23 cellular contexts compared by ENCODE assay signal in the genomic region with DNA sequence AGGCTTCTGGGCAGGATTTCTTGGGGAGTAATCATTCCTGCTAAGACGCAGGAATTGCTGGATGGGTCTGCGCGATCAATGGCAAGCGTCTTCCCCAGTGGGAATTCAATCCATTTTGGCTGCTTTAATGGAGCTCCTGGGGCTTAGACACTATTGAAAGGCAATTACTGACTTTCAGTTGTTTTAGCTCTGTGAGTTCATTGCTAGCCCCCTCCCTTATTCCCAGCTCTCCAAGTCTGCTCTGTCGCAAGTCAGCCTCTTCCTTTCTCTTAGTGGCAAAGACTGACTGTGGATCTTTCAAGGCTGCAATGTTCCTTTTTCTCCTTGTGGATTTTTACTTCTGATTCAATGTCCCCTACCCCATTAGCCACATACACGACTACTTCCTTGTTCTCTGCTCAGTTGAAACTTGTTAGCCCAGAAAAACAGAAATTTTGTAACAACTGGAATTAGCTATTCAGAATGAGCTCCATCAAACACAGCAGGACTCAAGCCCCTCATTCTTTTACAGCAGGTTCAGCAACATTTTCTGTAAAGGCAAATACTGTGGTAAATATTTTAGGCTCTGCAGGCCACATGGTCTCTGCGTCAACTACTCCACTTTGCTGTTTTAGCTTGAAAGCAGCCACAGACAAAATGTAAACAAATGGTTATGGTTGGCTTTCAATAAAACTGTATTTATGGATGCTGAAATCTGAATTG.
DNase-seq lines count a peak whose midpoint lies in the region; ATAC-seq, FAIRE-seq and TF ChIP-seq lines count a peak whose summit lies in the region.
"Had no signal": no experiment of that assay in that cellular context is flagged by ENCODE, and none has a peak within 500 bp of the region (broad histone marks: within the 10 kb centered on the region; RNA-seq: fewer than 3 reads in every experiment).

No MANE protein-coding gene starts in this region.

- H3K36me3 ChIP-seq in NT2/D1 (ENCODE audit: insufficient read depth, insufficient read length, low read length) (no peaks in the 10 kb centered on the region), neural cell (ENCODE audit: insufficient read depth, low read length) (no peaks in the 10 kb centered on the region)
- H3K36me3 ChIP-seq: MG63 had no signal

- H3K9me3 ChIP-seq in NT2/D1 (ENCODE audit: insufficient read depth, low read length), result no peaks in the 10 kb centered on the region
- H3K9me3 ChIP-seq in neural cell (ENCODE audit: low read length), result no peaks in the 10 kb centered on the region
- H3K9me3 ChIP-seq: MG63 had no signal

- H3K9me3 Mint-ChIP-seq in activated CD8-positive, alpha-beta T cell treated with anti-CD3 and anti-CD28 coated beads for 36 hours, result no peaks in the 10 kb centered on the region

- peaks cover 3% of the 10 kb centered on the region for H3K4me1 Mint-ChIP-seq in activated CD8-positive, alpha-beta T cell treated with anti-CD3 and anti-CD28 coated beads for 36 hours (ENCODE audit: low read depth)
- H3K4me1 Mint-ChIP-seq: B cell had no signal

- no peak overlapping the region for H2AFZ ChIP-seq in neural cell (ENCODE audit: low read depth, low read length)
- H2AFZ ChIP-seq: GM23248 had no signal

- no peaks in the 10 kb centered on the region for H3K79me2 ChIP-seq in neural cell (replicated peaks; ENCODE audit: insufficient read depth, low read length)

- DNase-seq in GM19239 (ENCODE audit: insufficient read length, low spot score) (no peak), NT2/D1 (ENCODE audit: low read depth, low spot score) (peak; percentile 18), fibroblast of villous mesenchyme (ENCODE audit: low read depth) (peak; percentile 0), globus pallidus (ENCODE audit: low spot score) (no peak), COR-L47 (lab: John Stamatoyannopoulos, UW) (no peak)
- no peak for DNase-seq in activated CD8-positive, alpha-beta T cell treated with anti-CD3 and anti-CD28 coated beads for 36 hours
- DNase-seq: DMS 273 treated with DMSO at 0.1 percent for 48 hours, DND-41, GM23248, Kasumi-1, MG63, NCI-H1048, NCI-H1436, NCI-H1930, NCI-H2171 treated with DMSO at 0.1 percent for 48 hours, NCI-H446 treated with DMSO at 0.1 percent for 48 hours, OCI-M1, Right ventricle myocardium superior had no signal

- H3K4me3 Mint-ChIP-seq in activated CD8-positive, alpha-beta T cell treated with anti-CD3 and anti-CD28 coated beads for 36 hours, result no peak overlapping the region
- H3K4me3 Mint-ChIP-seq: B cell had no signal

- FAIRE-seq in GM19239 (lab: Jason Lieb, UNC), result peak; percentile 61
- FAIRE-seq: G401.6 had no signal

- CTCF ChIA-PET in activated CD8-positive, alpha-beta T cell treated with anti-CD3 and anti-CD28 coated beads for 36 hours (lab: Charles Lee), result no interaction called here

- no peaks in the 10 kb centered on the region for H4K20me1 ChIP-seq in neural cell (ENCODE audit: insufficient read depth)

- TF ChIP-seq EP300 in neural cell (conservative IDR thresholded peaks at IDR 0.05; ENCODE audit: poor library complexity, severe bottlenecking), result no peak

- H3K27ac ChIP-seq in neural cell (ENCODE audit: low read length), result peak overlapping the region; percentile 39
- H3K27ac ChIP-seq: GM23248, HL-60 had no signal

- TF ChIP-seq CTCF in fibroblast of villous mesenchyme (IDR thresholded peaks at IDR 0.05; ENCODE audit: insufficient read depth, low read depth, low read length), result no peak
- no peak for TF ChIP-seq CTCF in neural cell (IDR thresholded peaks at IDR 0.05; ENCODE audit: poor library complexity, severe bottlenecking)
- TF ChIP-seq CTCF in activated CD8-positive, alpha-beta T cell treated with anti-CD3 and anti-CD28 coated beads for 36 hours (IDR thresholded peaks at IDR 0.05), result no peak

- H3K27me3 Mint-ChIP-seq in activated CD8-positive, alpha-beta T cell treated with anti-CD3 and anti-CD28 coated beads for 36 hours, result peaks cover 5% of the 10 kb centered on the region
- H3K27me3 Mint-ChIP-seq: B cell had no signal

- no peak overlapping the region for H3K27ac Mint-ChIP-seq in activated CD8-positive, alpha-beta T cell treated with anti-CD3 and anti-CD28 coated beads for 36 hours
- H3K27ac Mint-ChIP-seq: B cell had no signal

- no peaks in the 10 kb centered on the region for H3K4me1 ChIP-seq in NT2/D1 (ENCODE audit: insufficient read depth, insufficient read length)

- ATAC-seq in HG03442 (IDR thresholded peaks at IDR 0.05; ENCODE audit: unreplicated experiment), result no peak
- ATAC-seq in activated CD8-positive, alpha-beta T cell treated with anti-CD3 and anti-CD28 coated beads for 36 hours, result no peak

- intact Hi-C loops in activated CD8-positive, alpha-beta T cell treated with anti-CD3 and anti-CD28 coated beads for 36 hours (cut with micrococcal nuclease), result no loop called here

- no peak overlapping the region for H3K4me3 ChIP-seq in NT2/D1 (ENCODE audit: insufficient read length, low read depth)
- H3K4me3 ChIP-seq in fibroblast of villous mesenchyme (ENCODE audit: low read depth, low read length), result no peak overlapping the region
- H3K4me3 ChIP-seq in neural cell (ENCODE audit: low read length), result peak overlapping the region; percentile 47
- H3K4me3 ChIP-seq: GM23248, MG63 had no signal

- H3K27me3 ChIP-seq in NT2/D1 (ENCODE audit: insufficient read depth, insufficient read length) (no peaks in the 10 kb centered on the region), neural cell (ENCODE audit: insufficient read depth, low read depth, low read length) (no peaks in the 10 kb centered on the region)
- H3K27me3 ChIP-seq: MG63 had no signal

- no peak overlapping the region for H3K9ac ChIP-seq in NT2/D1 (ENCODE audit: insufficient read length, low read depth)
- H3K9ac ChIP-seq in neural cell (ENCODE audit: low read length), result no peak overlapping the region
- H3K9ac ChIP-seq: GM23248 had no signal

- H3K9me2 ChIP-seq in neural cell (ENCODE audit: insufficient read depth, low read length), result no peaks in the 10 kb centered on the region

- H3K36me3 Mint-ChIP-seq in activated CD8-positive, alpha-beta T cell treated with anti-CD3 and anti-CD28 coated beads for 36 hours (ENCODE audit: low read depth), result no peaks in the 10 kb centered on the region

- H3F3A ChIP-seq in neural cell (ENCODE audit: insufficient read depth, low read length, poor library complexity, severe bottlenecking), result no peaks in the 10 kb centered on the region

- no peak for TF ChIP-seq RAD21 in neural cell (conservative IDR thresholded peaks at IDR 0.05)

- POLR2A ChIA-PET in activated CD8-positive, alpha-beta T cell treated with anti-CD3 and anti-CD28 coated beads for 36 hours (lab: Charles Lee), result no interaction called here

- H3K4me2 ChIP-seq in neural cell (ENCODE audit: low read length), result no peak overlapping the region

TF ChIP-seq in neural cell, 6 proteins besides CTCF, POLR2A, EP300 and RAD21:
- peak; percentile 21 for TF ChIP-seq POLR2AphosphoS5 (IDR thresholded peaks at IDR 0.05)
- no peak for TF ChIP-seq TAF1 (IDR thresholded peaks at IDR 0.05; ENCODE audit: low read depth)
- TF ChIP-seq MXI1 (conservative IDR thresholded peaks at IDR 0.05; ENCODE audit: poor library complexity, severe bottlenecking), result no peak
- TF ChIP-seq SMC3 (conservative IDR thresholded peaks at IDR 0.05; ENCODE audit: poor library complexity), result no peak
- TF ChIP-seq REST (IDR thresholded peaks at IDR 0.05; ENCODE audit: borderline replicate concordance), result peak; percentile 81
- TF ChIP-seq EZH2 (IDR thresholded peaks at IDR 0.05; ENCODE audit: borderline replicate concordance, insufficient read depth, low read length, poor library complexity, severe bottlenecking), result no peak

Comparison
In these comparisons a context has a peak if more than half of its experiments do, and no peak if none do; other contexts are left out.
1. DNase-seq: peak in NT2/D1 (single experiment) and fibroblast of villous mesenchyme (single experiment); none in GM19239 (single experiment), globus pallidus (single experiment), COR-L47 (single experiment) and activated CD8-positive, alpha-beta T cell treated with anti-CD3 and anti-CD28 coated beads for 36 hours (single experiment).